In the genomic region with DNA sequence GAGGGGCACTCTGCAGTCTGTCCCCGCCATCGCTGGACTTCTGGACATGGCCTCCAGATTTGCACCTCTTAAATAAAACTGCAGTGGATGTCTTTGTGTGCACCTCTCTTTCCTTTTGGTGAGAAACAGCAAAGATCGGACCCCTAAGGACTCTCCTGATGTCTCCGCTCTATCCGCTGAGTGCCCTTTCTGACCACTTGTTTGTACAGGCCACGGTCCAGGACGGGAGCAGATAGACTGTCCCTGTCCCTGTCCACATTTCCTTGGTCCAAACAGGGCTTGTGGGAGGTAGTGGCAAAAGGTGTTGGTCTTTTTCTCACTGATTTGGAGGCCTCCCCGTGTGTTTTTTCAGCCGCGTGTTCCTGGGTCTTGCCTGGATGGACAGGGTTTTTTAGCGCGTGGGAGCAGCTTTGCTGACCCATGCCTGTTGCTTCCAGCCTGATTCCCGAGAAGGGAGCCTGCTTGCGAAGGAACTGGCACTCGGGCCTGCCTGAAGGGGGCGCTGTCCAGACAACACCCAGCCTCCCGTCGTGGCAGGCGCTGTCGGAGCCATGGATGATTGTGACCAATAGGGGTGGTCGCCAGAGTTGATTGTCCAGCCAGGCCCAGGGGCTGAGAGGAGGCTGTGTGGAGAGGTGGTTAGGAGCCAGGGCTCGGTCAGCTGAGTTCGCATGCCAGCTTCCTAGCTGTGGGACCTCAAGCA, we compare ENCODE assay signal across 8 cellular contexts. TPM values are rescaled to one million over a fixed set of nuclear protein-coding genes. Genes with fewer than 3 reads are reported as not detected.
A peak's percentile ranks its signal among the peaks of the same experiment; 100 is the strongest.
DNase-seq lines count a peak whose midpoint lies in the region; ATAC-seq, FAIRE-seq and TF ChIP-seq lines count a peak whose summit lies in the region.

No MANE protein-coding gene starts in this region.

- H3K4me1 ChIP-seq in adrenal gland (replicated peaks in 1 of 2) (peaks cover 31 to 66% of the 10 kb centered on the region in 2 donors), kidney (ENCODE audit: control insufficient read depth in 1 of 2, insufficient read depth in 1 of 2, low read depth in 1 of 2, low read length in 2 of 2) (no peaks in the 10 kb centered on the region)

- H3K27ac ChIP-seq in adrenal gland (peak overlapping the region in 3 of 5 donors; percentile 78 to 94 (median 86)), kidney (ENCODE audit: low read depth in 2 of 2, low read length in 2 of 2) (no peak overlapping the region)

- no peaks in the 10 kb centered on the region for H3K27me3 Mint-ChIP-seq in effector memory CD8-positive, alpha-beta T cell

- H3K9me3 Mint-ChIP-seq in effector memory CD8-positive, alpha-beta T cell, result no peaks in the 10 kb centered on the region

- H3K4me3 Mint-ChIP-seq in effector memory CD8-positive, alpha-beta T cell, result peak overlapping the region in 1 of 2 donors; percentile 17

- ATAC-seq in GM21786 (IDR thresholded peaks at IDR 0.05; ENCODE audit: unreplicated experiment) (no peak), GM19467 (IDR thresholded peaks at IDR 0.05; ENCODE audit: unreplicated experiment) (no peak)
- ATAC-seq in effector memory CD8-positive, alpha-beta T cell (replicated peaks), result no peak

- H3K27ac Mint-ChIP-seq in effector memory CD8-positive, alpha-beta T cell, result no peak overlapping the region

- FAIRE-seq in kidney (lab: Jason Lieb, UNC), result no peak

- no peaks in the 10 kb centered on the region for H3K27me3 ChIP-seq in adrenal gland

- 84 to 96% (median 88%) methylated on average over 14 to 23 of the region's 23 CpGs for WGBS in adrenal gland, 4 donors

- H3K9me3 ChIP-seq in adrenal gland (replicated peaks in 1 of 3) (no peaks in the 10 kb centered on the region), kidney (ENCODE audit: control insufficient read depth in 1 of 2, low read length in 2 of 2) (no peaks in the 10 kb centered on the region)

- TF ChIP-seq CTCF in AG10803 (conservative IDR thresholded peaks at IDR 0.05; ENCODE audit: low read length) (peak; percentile 43), GM12872 (IDR thresholded peaks at IDR 0.05; ENCODE audit: insufficient read depth, low read depth, low read length) (peak; percentile 52), adrenal gland (IDR thresholded peaks at IDR 0.05) (peak in 5 of 6 experiments; percentile 6 to 48 (median 32)), kidney (IDR thresholded peaks at IDR 0.05; ENCODE audit: borderline replicate concordance, extremely low read depth, insufficient read depth) (peak; percentile 20)

- peaks cover 0 to 75% of the 10 kb centered on the region in 2 donors for H3K36me3 ChIP-seq in adrenal gland (replicated peaks in 1 of 2)
- peaks cover 31 to 64% of the 10 kb centered on the region in 2 donors for H3K36me3 ChIP-seq in kidney (ENCODE audit: control insufficient read depth in 1 of 2, insufficient read depth in 2 of 2, low read length in 2 of 2)

- no peak overlapping the region for H3K4me3 ChIP-seq in AG10803 (ENCODE audit: low read length)
- no peak overlapping the region for H3K4me3 ChIP-seq in adrenal gland
- H3K4me3 ChIP-seq in kidney (ENCODE audit: low read length in 2 of 2), result no peak overlapping the region

- H3K36me3 Mint-ChIP-seq in effector memory CD8-positive, alpha-beta T cell (ENCODE audit: insufficient read depth), result peaks cover 51% of the 10 kb centered on the region

- no peak overlapping the region for H3K9ac ChIP-seq in kidney (ENCODE audit: low read length in 2 of 2)

- intact Hi-C loops in adrenal gland (cut with DNase I) (no loop called here), kidney (cut with DNase I) (no loop called here)

- no peak for TF ChIP-seq POLR2A in adrenal gland (IDR thresholded peaks at IDR 0.05)

- peaks cover 0 to 6% of the 10 kb centered on the region in 2 donors for H3K4me1 Mint-ChIP-seq in effector memory CD8-positive, alpha-beta T cell (ENCODE audit: low read depth in 2 of 2)

- DNase-seq in AG10803 (ENCODE audit: low read depth) (no peak), adrenal gland (peak in 1 of 7 donors; percentile 72), kidney (peak; percentile 68)
- DNase-seq in stimulated activated naive CD4-positive, alpha-beta T cell treated with Interleukin-2 at 50 U/mL for 16 hours (lab: John Stamatoyannopoulos, UW), result no peak
- DNase-seq in effector memory CD8-positive, alpha-beta T cell, result no peak

RNA-seq across cellular contexts. Expression of gene STAB1, which starts 13.2 kb away (rescaled TPM):
- 100 to 1,000 TPM; 210 to 650 (median 466) TPM for total RNA-seq in adrenal gland
- 1,000 to 10,000 TPM in 1 of 3 donors, 100 to 1,000 TPM in 1, 10 to 100 TPM in 1; 33.9 to 1,593 (median 996) TPM for polyA plus RNA-seq in adrenal gland
- total RNA-seq in kidney, result 379 TPM
- 98.4 TPM for polyA plus RNA-seq in kidney (ENCODE audit: insufficient read depth, low read depth, low replicate concordance)

RNA-seq across cellular contexts. Expression of gene NISCH, which starts 26.6 kb away (rescaled TPM):
- total RNA-seq in adrenal gland, result 100 to 1,000 TPM in 5 of 8 donors, 10 to 100 TPM in 3; 69.5 to 145 (median 113) TPM
- polyA plus RNA-seq in adrenal gland, result 100 to 1,000 TPM in 1 of 3 donors, 10 to 100 TPM in 2; 39.4 to 186 (median 93.5) TPM
- 98.7 TPM for total RNA-seq in kidney
- polyA plus RNA-seq in kidney (ENCODE audit: insufficient read depth, low read depth, low replicate concordance), result 36.1 TPM

RNA-seq across cellular contexts. Expression of gene TNNC1, which starts 28.1 kb away (rescaled TPM):
- 10 to 100 TPM in 3 of 8 donors, 1 to 10 TPM in 5; 1.1 to 42.0 (median 6.3) TPM for total RNA-seq in adrenal gland
- polyA plus RNA-seq in adrenal gland, result 10 to 100 TPM in 2 of 3 donors, 1 to 10 TPM in 1; 4.2 to 32.7 (median 26.7) TPM
- 2.2 TPM for total RNA-seq in kidney
- polyA plus RNA-seq in kidney (ENCODE audit: insufficient read depth, low read depth, low replicate concordance), result 86.6 TPM

RNA-seq across cellular contexts. Expression of gene SEMA3G, which starts 37.1 kb away (rescaled TPM):
- total RNA-seq in adrenal gland (1 to 10 TPM; 1.9 to 6.8 (median 3.1) TPM), kidney (25.7 TPM)
- polyA plus RNA-seq in adrenal gland (1 to 10 TPM in 2 of 3 donors, under 1 TPM in 1; 0.81 to 6.4 (median 1.9) TPM), kidney (ENCODE audit: insufficient read depth, low read depth, low replicate concordance) (28.2 TPM)

RNA-seq across cellular contexts. Expression of gene NT5DC2, which starts 51.7 kb away (rescaled TPM):
- total RNA-seq in adrenal gland, result 100 to 1,000 TPM in 3 of 8 donors, 10 to 100 TPM in 5; 50.8 to 180 (median 78.7) TPM
- polyA plus RNA-seq in adrenal gland, result 100 to 1,000 TPM in 2 of 3 donors, 10 to 100 TPM in 1; 91.9 to 384 (median 176) TPM
- total RNA-seq in kidney, result 47.3 TPM
- 75.7 TPM for polyA plus RNA-seq in kidney (ENCODE audit: insufficient read depth, low read depth, low replicate concordance)

Comparison
In these comparisons a context has a peak if more than half of its experiments do, and no peak if none do; other contexts are left out.
1. H3K27ac ChIP-seq: peak in adrenal gland (3 of 5); none in kidney (0 of 2).
2. Peak in every context shown above with its lines, with median percentiles within 50 percentile points of each other: CTCF ChIP-seq.